8 cellular contexts compared by ENCODE assay signal in genomic region chrX:24479924-24480722, GRCh38. TPM values are rescaled to one million over a fixed set of nuclear protein-coding genes. Genes with fewer than 3 reads are reported as not detected.
DNase-seq lines count a peak whose midpoint lies in the region; ATAC-seq and TF ChIP-seq lines count a peak whose summit lies in the region.

No MANE protein-coding gene starts in this region.

- peak overlapping the region; percentile 97 for H3K27ac Mint-ChIP-seq in activated CD4-positive, alpha-beta memory T cell treated with anti-CD3 and anti-CD28 coated beads for 36 hours

- DNase-seq in NCI-H2107 (lab: John Stamatoyannopoulos, UW) (peak; percentile 63), fibroblast of villous mesenchyme (ENCODE audit: low read depth) (peak; percentile 47), kidney glomerular epithelial cell (lab: John Stamatoyannopoulos, UW) (no peak), 8988T (no peak)
- DNase-seq in activated CD4-positive, alpha-beta memory T cell treated with anti-CD3 and anti-CD28 coated beads for 36 hours = peak; percentile 85
- peak; percentile 7 for DNase-seq in stimulated activated CD8-positive, alpha-beta memory T cell treated with anti-CD3 and anti-CD28 coated beads, Interleukin-15, amount 100 ng/mL, for 24 hours (ENCODE audit: low read depth)

- H3K36me3 Mint-ChIP-seq in activated CD4-positive, alpha-beta memory T cell treated with anti-CD3 and anti-CD28 coated beads for 36 hours = peaks cover 7% of the 10 kb centered on the region

- H3K4me1 Mint-ChIP-seq in activated CD4-positive, alpha-beta memory T cell treated with anti-CD3 and anti-CD28 coated beads for 36 hours (ENCODE audit: low read depth) = peaks cover 62% of the 10 kb centered on the region

- H3K9me3 Mint-ChIP-seq in activated CD4-positive, alpha-beta memory T cell treated with anti-CD3 and anti-CD28 coated beads for 36 hours = peaks cover 10% of the 10 kb centered on the region

- POLR2A ChIA-PET in activated CD4-positive, alpha-beta memory T cell treated with anti-CD3 and anti-CD28 coated beads for 36 hours (lab: Charles Lee) = interaction anchor here (1.0 to 3.9 kb wide), 2 partner anchors 10 to 14 kb away, joined by 3 to 27 read pairs; partner anchors contain the start of gene PDK3

- intact Hi-C loops in activated CD4-positive, alpha-beta memory T cell treated with anti-CD3 and anti-CD28 coated beads for 36 hours (cut with micrococcal nuclease) = loop anchor here (1.0 to 10.0 kb wide), 7 partner anchors 15 to 815 kb away; partner anchors contain the start of genes PDK3 and PRDX4

- H3K4me3 Mint-ChIP-seq in activated CD4-positive, alpha-beta memory T cell treated with anti-CD3 and anti-CD28 coated beads for 36 hours = peak overlapping the region; percentile 69

- ATAC-seq in GM18868 (IDR thresholded peaks at IDR 0.05; ENCODE audit: unreplicated experiment) (peak; percentile 96), HG02943 (IDR thresholded peaks at IDR 0.05; ENCODE audit: low read depth, unreplicated experiment) (peak; percentile 97)

- no peak overlapping the region for H3K4me3 ChIP-seq in fibroblast of villous mesenchyme (ENCODE audit: low read depth, low read length)

- no peaks in the 10 kb centered on the region for H3K27me3 Mint-ChIP-seq in activated CD4-positive, alpha-beta memory T cell treated with anti-CD3 and anti-CD28 coated beads for 36 hours

- no peak for TF ChIP-seq CTCF in fibroblast of villous mesenchyme (IDR thresholded peaks at IDR 0.05; ENCODE audit: insufficient read depth, low read depth, low read length)

- CTCF ChIA-PET in activated CD4-positive, alpha-beta memory T cell treated with anti-CD3 and anti-CD28 coated beads for 36 hours (lab: Charles Lee) = interaction anchor here (1.5 to 2.4 kb wide), 2 partner anchors 19 to 84 kb away, joined by 3 to 20 read pairs; no protein-coding TSS in a partner anchor

RNA-seq across cellular contexts. Expression of gene PDK3, which starts 15.0 kb away (rescaled TPM):
- 10 to 100 TPM; 39.8 to 41.3 TPM for total RNA-seq in activated CD4-positive, alpha-beta memory T cell treated with anti-CD3 and anti-CD28 coated beads for 36 hours
- 3.9 and 4.5 TPM in 2 replicates for total RNA-seq in fibroblast of villous mesenchyme

Comparison
In these comparisons a context has a peak if more than half of its experiments do, and no peak if none do; other contexts are left out.
1. DNase-seq: peak in NCI-H2107 (single experiment), activated CD4-positive, alpha-beta memory T cell treated with anti-CD3 and anti-CD28 coated beads for 36 hours (single experiment), fibroblast of villous mesenchyme (single experiment) and stimulated activated CD8-positive, alpha-beta memory T cell treated with anti-CD3 and anti-CD28 coated beads, Interleukin-15, amount 100 ng/mL, for 24 hours (single experiment); none in kidney glomerular epithelial cell (single experiment) and 8988T (single experiment).